Comparison of ENCODE assay signal across 19 cellular contexts in genomic region chr7:143376396-143376795, GRCh38. TPM values are rescaled to one million over a fixed set of nuclear protein-coding genes. Genes with fewer than 3 reads are reported as not detected.
DNase-seq lines count a peak whose midpoint lies in the region; ATAC-seq and TF ChIP-seq lines count a peak whose summit lies in the region.
"Had no signal": no experiment of that assay in that cellular context is flagged by ENCODE, and none has a peak within 500 bp of the region (broad histone marks: within the 10 kb centered on the region; RNA-seq: fewer than 3 reads in every experiment).

No MANE protein-coding gene starts in this region.

- no peak overlapping the region for H3K23ac ChIP-seq in H9 (ENCODE audit: insufficient read length, low read depth, low read length)

- H3K36me3 ChIP-seq in CD4-positive, CD25-positive, alpha-beta regulatory T cell (ENCODE audit: control insufficient read depth, insufficient read depth, low read length), result no peaks in the 10 kb centered on the region
- H3K36me3 ChIP-seq in neural progenitor cell (no peaks in the 10 kb centered on the region), left ventricle myocardium inferior (no peaks in the 10 kb centered on the region), BE2C (no peaks in the 10 kb centered on the region)
- H3K36me3 ChIP-seq: adrenal gland, pancreas had no signal

- no peak for DNase-seq in CD4-positive, CD25-positive, alpha-beta regulatory T cell
- DNase-seq in H9 (peak; percentile 40), neural progenitor cell (ENCODE audit: low spot score) (no peak), left lobe of liver (ENCODE audit: low spot score) (no peak), left ventricle myocardium inferior (no peak), BE2C (no peak)
- no peak for DNase-seq in activated naive CD8-positive, alpha-beta T cell treated with anti-CD3 and anti-CD28 coated beads for 36 hours
- DNase-seq: activated CD8-positive, alpha-beta memory T cell treated with anti-CD3 and anti-CD28 coated beads, Interleukin-2, amount 50 U/mL, for 48 hours; adrenal gland; EL; HCEC 1CT; NCI-H146; NCI-H345; pancreas; stimulated activated naive CD4-positive, alpha-beta T cell treated with Interleukin-2 at 50 U/mL for 16 hours had no signal

- H3K79me1 ChIP-seq in H9 (ENCODE audit: insufficient read depth, low read depth, low read length, poor library complexity, severe bottlenecking), result no peaks in the 10 kb centered on the region

- no CpG with 5 or more reads among the region's 5 CpGs for WGBS in H9 (ENCODE audit: extremely low coverage, insufficient read length, low lambda C conversion rate)

- peaks cover 4% of the 10 kb centered on the region for H3K36me3 Mint-ChIP-seq in CD4-positive, CD25-positive, alpha-beta regulatory T cell
- peaks cover 0 to 7% (median 0%) of the 10 kb centered on the region in 3 experiments; a peak in 1 of 7 replicates for H3K36me3 Mint-ChIP-seq in H9 (ENCODE audit: insufficient read depth in 1 of 3, low read depth in 3 of 3)
- H3K36me3 Mint-ChIP-seq in activated naive CD8-positive, alpha-beta T cell treated with anti-CD3 and anti-CD28 coated beads for 36 hours, result peaks cover 3% of the 10 kb centered on the region
- H3K36me3 Mint-ChIP-seq in neural progenitor cell, result no peaks in the 10 kb centered on the region

- H4K20me1 ChIP-seq in H9 (ENCODE audit: control insufficient read depth, insufficient read depth, insufficient read length) (no peaks in the 10 kb centered on the region), neural progenitor cell (ENCODE audit: low read depth) (no peaks in the 10 kb centered on the region)

- H3K27ac ChIP-seq in CD4-positive, CD25-positive, alpha-beta regulatory T cell (ENCODE audit: insufficient read depth, low read length, poor library complexity, severe bottlenecking), result peak overlapping the region; percentile 83
- H3K27ac ChIP-seq in H9 (ENCODE audit: insufficient read length, low read depth, low read length) (no peak overlapping the region), neural progenitor cell (no peak overlapping the region), left ventricle myocardium inferior (replicated peaks) (no peak overlapping the region)
- H3K27ac ChIP-seq: SK-N-MC had no signal

- no peak overlapping the region for H2BK15ac ChIP-seq in H9 (ENCODE audit: low read depth, low read length)

- H3K27me3 Mint-ChIP-seq in CD4-positive, CD25-positive, alpha-beta regulatory T cell, result no peaks in the 10 kb centered on the region
- H3K27me3 Mint-ChIP-seq in H9 (ENCODE audit: low read depth), result no peaks in the 10 kb centered on the region
- no peaks in the 10 kb centered on the region for H3K27me3 Mint-ChIP-seq in activated naive CD8-positive, alpha-beta T cell treated with anti-CD3 and anti-CD28 coated beads for 36 hours
- peaks cover 14% of the 10 kb centered on the region for H3K27me3 Mint-ChIP-seq in neural progenitor cell (ENCODE audit: insufficient read depth, low read depth)

- H3K4me3 ChIP-seq in CD4-positive, CD25-positive, alpha-beta regulatory T cell (ENCODE audit: low read depth, low read length), result peak overlapping the region; percentile 56
- H3K4me3 ChIP-seq in neural progenitor cell (no peak overlapping the region), left ventricle myocardium inferior (no peak overlapping the region), BE2C (ENCODE audit: low read depth, low read length) (no peak overlapping the region)
- H3K4me3 ChIP-seq: adrenal gland, GM12878, K562, pancreas, SK-N-MC had no signal

- ATAC-seq in CD4-positive, CD25-positive, alpha-beta regulatory T cell (ENCODE audit: low read depth in 2 of 2), result no peak
- ATAC-seq in HG03139 (IDR thresholded peaks at IDR 0.05; ENCODE audit: unreplicated experiment) (no peak), left lobe of liver (no peak)
- ATAC-seq: GM12878, K562, pancreas had no signal

- peaks cover 14% of the 10 kb centered on the region for H3F3A ChIP-seq in neural progenitor cell (ENCODE audit: low read depth)

- H3K79me2 ChIP-seq in H9 (ENCODE audit: insufficient read depth, low read length) (no peaks in the 10 kb centered on the region; the same call in 1 of the 2 replicates), neural progenitor cell (ENCODE audit: low read depth) (peaks cover 1% of the 10 kb centered on the region)

- peaks cover 7% of the 10 kb centered on the region for H3K23me2 ChIP-seq in H9 (ENCODE audit: insufficient read length, low read depth, low read length, poor library complexity, severe bottlenecking)

- H4K91ac ChIP-seq in H9 (ENCODE audit: insufficient read length, low read depth, low read length), result no peak overlapping the region

- H2BK12ac ChIP-seq in H9 (ENCODE audit: insufficient read length, low read depth, low read length), result no peak overlapping the region

- H3K18ac ChIP-seq in H9 (ENCODE audit: insufficient read length, low read depth, low read length), result no peak overlapping the region

- peaks cover 52% of the 10 kb centered on the region for H3K4me1 ChIP-seq in CD4-positive, CD25-positive, alpha-beta regulatory T cell (ENCODE audit: control insufficient read depth, insufficient read depth, low read length, poor library complexity, severe bottlenecking)
- H3K4me1 ChIP-seq in H9 (ENCODE audit: insufficient read depth, low read length), result no peaks in the 10 kb centered on the region; the same call in 1 of the 2 replicates
- H3K4me1 ChIP-seq in neural progenitor cell, result peaks cover 15% of the 10 kb centered on the region
- peaks cover 23% of the 10 kb centered on the region for H3K4me1 ChIP-seq in left ventricle myocardium inferior
- no peaks in the 10 kb centered on the region for H3K4me1 ChIP-seq in BE2C

- H3K14ac ChIP-seq in H9 (ENCODE audit: insufficient read depth, low read length), result no peak overlapping the region; the same call in 1 of the 2 replicates

- peaks cover 51 to 78% (median 61%) of the 10 kb centered on the region in 4 donors for H3K4me1 Mint-ChIP-seq in CD4-positive, CD25-positive, alpha-beta regulatory T cell
- peaks cover 35 to 39% of the 10 kb centered on the region in 2 experiments for H3K4me1 Mint-ChIP-seq in H9
- peaks cover 64% of the 10 kb centered on the region for H3K4me1 Mint-ChIP-seq in activated naive CD8-positive, alpha-beta T cell treated with anti-CD3 and anti-CD28 coated beads for 36 hours
- H3K4me1 Mint-ChIP-seq in neural progenitor cell, result peaks cover 27% of the 10 kb centered on the region

- H3K27ac Mint-ChIP-seq in CD4-positive, CD25-positive, alpha-beta regulatory T cell, result peak overlapping the region; percentile 94 to 99 (median 95)
- H3K27ac Mint-ChIP-seq in H9, result no peak overlapping the region; a peak in 1 of 7 replicates
- H3K27ac Mint-ChIP-seq in activated naive CD8-positive, alpha-beta T cell treated with anti-CD3 and anti-CD28 coated beads for 36 hours, result peak overlapping the region; percentile 92
- peak overlapping the region; percentile 68 for H3K27ac Mint-ChIP-seq in neural progenitor cell

- H3K4me2 ChIP-seq in H9 (ENCODE audit: insufficient read depth, insufficient read length, low read length), result no peak overlapping the region
- no peak overlapping the region for H3K4me2 ChIP-seq in neural progenitor cell

- no peak overlapping the region for H4K5ac ChIP-seq in H9 (ENCODE audit: insufficient read length, low read depth, low read length)

- no peak overlapping the region for H2BK20ac ChIP-seq in H9 (ENCODE audit: low read depth, low read length, poor library complexity, severe bottlenecking)

- intact Hi-C loops in left ventricle myocardium inferior (cut with micrococcal nuclease), result no loop called here

- no peak overlapping the region for H3K4ac ChIP-seq in H9 (ENCODE audit: low read depth, low read length)

- TF ChIP-seq CTCF in H9 (conservative IDR thresholded peaks at IDR 0.05) (no peak), neural progenitor cell (IDR thresholded peaks at IDR 0.05) (no peak), left ventricle myocardium inferior (IDR thresholded peaks at IDR 0.05; ENCODE audit: borderline replicate concordance) (no peak), BE2C (IDR thresholded peaks at IDR 0.05; ENCODE audit: low read depth, low read length) (no peak)

- no peak overlapping the region for H3T11ph ChIP-seq in H9 (ENCODE audit: low read length)

- no peak overlapping the region for H2AK5ac ChIP-seq in H9 (ENCODE audit: insufficient read length, low read length)

- no peaks in the 10 kb centered on the region for H3K27me3 ChIP-seq in CD4-positive, CD25-positive, alpha-beta regulatory T cell (ENCODE audit: control insufficient read depth, insufficient read depth, low read length)
- H3K27me3 ChIP-seq in H9 (ENCODE audit: insufficient read depth, low read length) (0 out of 2 replicates have a peak, but pooled peaks cover 2% of the 10 kb centered on the region), neural progenitor cell (no peaks in the 10 kb centered on the region), left ventricle myocardium inferior (ENCODE audit: low read depth) (no peaks in the 10 kb centered on the region), BE2C (no peaks in the 10 kb centered on the region)
- H3K27me3 ChIP-seq: adrenal gland, pancreas had no signal

- no peaks in the 10 kb centered on the region for H3K9me3 ChIP-seq in CD4-positive, CD25-positive, alpha-beta regulatory T cell (ENCODE audit: control insufficient read depth in 2 of 2, low read length in 2 of 2)
- H3K9me3 ChIP-seq in H9 (ENCODE audit: control insufficient read depth, low read depth, low read length) (no peaks in the 10 kb centered on the region), neural progenitor cell (ENCODE audit: low read depth) (no peaks in the 10 kb centered on the region), left ventricle myocardium inferior (replicated peaks) (no peaks in the 10 kb centered on the region), BE2C (no peaks in the 10 kb centered on the region)
- H3K9me3 ChIP-seq: adrenal gland, pancreas had no signal

- H2AFZ ChIP-seq in H9 (ENCODE audit: low read length) (no peak overlapping the region), neural progenitor cell (replicated peaks) (no peak overlapping the region)

- peak overlapping the region in 2 of 4 donors; percentile 71 to 84 for H3K4me3 Mint-ChIP-seq in CD4-positive, CD25-positive, alpha-beta regulatory T cell
- H3K4me3 Mint-ChIP-seq in H9, result no peak overlapping the region
- H3K4me3 Mint-ChIP-seq in activated naive CD8-positive, alpha-beta T cell treated with anti-CD3 and anti-CD28 coated beads for 36 hours, result peak overlapping the region; percentile 2
- H3K4me3 Mint-ChIP-seq in neural progenitor cell, result no peak overlapping the region

- H3K9ac ChIP-seq in H9 (ENCODE audit: extremely low read depth, insufficient read length, low read length), result no peak overlapping the region
- no peak overlapping the region for H3K9ac ChIP-seq in neural progenitor cell

- no peak overlapping the region for H2BK5ac ChIP-seq in H9 (ENCODE audit: insufficient read length, low read length)

- H3K56ac ChIP-seq in H9 (ENCODE audit: insufficient read length, low read depth, low read length), result no peak overlapping the region

- H2BK120ac ChIP-seq in H9 (ENCODE audit: low read depth, low read length, poor library complexity, severe bottlenecking), result no peak overlapping the region

- H4K8ac ChIP-seq in H9 (replicated peaks; ENCODE audit: insufficient read length, low read depth, low read length), result no peak overlapping the region

- H3K9me3 Mint-ChIP-seq in CD4-positive, CD25-positive, alpha-beta regulatory T cell, result peaks cover 0 to 1% (median 0%) of the 10 kb centered on the region in 7 donors
- H3K9me3 Mint-ChIP-seq in H9 (no peaks in the 10 kb centered on the region), neural progenitor cell (peaks cover 2% of the 10 kb centered on the region)
- H3K9me3 Mint-ChIP-seq in activated naive CD8-positive, alpha-beta T cell treated with anti-CD3 and anti-CD28 coated beads for 36 hours, result no peaks in the 10 kb centered on the region

RNA-seq across cellular contexts. Expression of gene ZYX, which starts 4.7 kb away (rescaled TPM):
- 174 TPM for total RNA-seq in CD4-positive, CD25-positive, alpha-beta regulatory T cell
- 100 to 1,000 TPM in 1 of 4 donors, 10 to 100 TPM in 3; 81.1 to 105 (median 89.5) TPM for polyA plus RNA-seq in CD4-positive, CD25-positive, alpha-beta regulatory T cell
- total RNA-seq in H9 (2021) (236 and 237 TPM in 2 replicates), neural progenitor cell (ENCODE audit: low replicate concordance) (5.2 and 21.5 TPM in 2 replicates), left lobe of liver (33.8 TPM), left ventricle myocardium inferior (68.4 TPM)
- total RNA-seq in activated naive CD8-positive, alpha-beta T cell treated with anti-CD3 and anti-CD28 coated beads for 36 hours, result 100 to 1,000 TPM; 116 to 118 TPM
- polyA plus RNA-seq in BE2C (2012; ENCODE audit: insufficient read depth, insufficient read length, low read depth), result 96.7 TPM

RNA-seq across cellular contexts. Expression of gene FAM131B, which starts 13.9 kb away (rescaled TPM):
- 0.27 TPM for total RNA-seq in CD4-positive, CD25-positive, alpha-beta regulatory T cell
- under 1 TPM in 3 of 4 donors, not detected in 1; 0.14 to 0.36 (median 0.35) TPM for polyA plus RNA-seq in CD4-positive, CD25-positive, alpha-beta regulatory T cell
- total RNA-seq in H9 (2021) (17.3 and 18.5 TPM in 2 replicates), neural progenitor cell (ENCODE audit: low replicate concordance) (20.1 and 46.5 TPM in 2 replicates), left lobe of liver (0.38 TPM), left ventricle myocardium inferior (0.47 TPM)
- total RNA-seq in activated naive CD8-positive, alpha-beta T cell treated with anti-CD3 and anti-CD28 coated beads for 36 hours, result 1 to 10 TPM; 1.7 to 2.0 TPM
- not detected for polyA plus RNA-seq in BE2C (2012; ENCODE audit: insufficient read depth, insufficient read length, low read depth)

RNA-seq across cellular contexts. Expression of gene EPHA1, which starts 32.3 kb away (rescaled TPM):
- total RNA-seq in CD4-positive, CD25-positive, alpha-beta regulatory T cell, result 5.0 TPM
- 10 to 100 TPM in 1 of 4 donors, 1 to 10 TPM in 3; 1.4 to 10.3 (median 4.8) TPM for polyA plus RNA-seq in CD4-positive, CD25-positive, alpha-beta regulatory T cell
- total RNA-seq in H9 (2021) (109 and 119 TPM in 2 replicates), neural progenitor cell (ENCODE audit: low replicate concordance) (4.1 and 6.0 TPM in 2 replicates), left lobe of liver (39.6 TPM), left ventricle myocardium inferior (not detected)
- total RNA-seq in activated naive CD8-positive, alpha-beta T cell treated with anti-CD3 and anti-CD28 coated beads for 36 hours, result 1 to 10 TPM; 2.3 to 3.4 TPM
- 3.2 TPM for polyA plus RNA-seq in BE2C (2012; ENCODE audit: insufficient read depth, insufficient read length, low read depth)

Comparison
In these comparisons a context has a peak if more than half of its experiments do, and no peak if none do; other contexts are left out.
1. H3K27ac Mint-ChIP-seq: peak in CD4-positive, CD25-positive, alpha-beta regulatory T cell (3 of 3), activated naive CD8-positive, alpha-beta T cell treated with anti-CD3 and anti-CD28 coated beads for 36 hours (single experiment) and neural progenitor cell (single experiment); none in H9 (0 of 3).